Comparison of ENCODE assay signal across 2 cellular contexts in the genomic region with DNA sequence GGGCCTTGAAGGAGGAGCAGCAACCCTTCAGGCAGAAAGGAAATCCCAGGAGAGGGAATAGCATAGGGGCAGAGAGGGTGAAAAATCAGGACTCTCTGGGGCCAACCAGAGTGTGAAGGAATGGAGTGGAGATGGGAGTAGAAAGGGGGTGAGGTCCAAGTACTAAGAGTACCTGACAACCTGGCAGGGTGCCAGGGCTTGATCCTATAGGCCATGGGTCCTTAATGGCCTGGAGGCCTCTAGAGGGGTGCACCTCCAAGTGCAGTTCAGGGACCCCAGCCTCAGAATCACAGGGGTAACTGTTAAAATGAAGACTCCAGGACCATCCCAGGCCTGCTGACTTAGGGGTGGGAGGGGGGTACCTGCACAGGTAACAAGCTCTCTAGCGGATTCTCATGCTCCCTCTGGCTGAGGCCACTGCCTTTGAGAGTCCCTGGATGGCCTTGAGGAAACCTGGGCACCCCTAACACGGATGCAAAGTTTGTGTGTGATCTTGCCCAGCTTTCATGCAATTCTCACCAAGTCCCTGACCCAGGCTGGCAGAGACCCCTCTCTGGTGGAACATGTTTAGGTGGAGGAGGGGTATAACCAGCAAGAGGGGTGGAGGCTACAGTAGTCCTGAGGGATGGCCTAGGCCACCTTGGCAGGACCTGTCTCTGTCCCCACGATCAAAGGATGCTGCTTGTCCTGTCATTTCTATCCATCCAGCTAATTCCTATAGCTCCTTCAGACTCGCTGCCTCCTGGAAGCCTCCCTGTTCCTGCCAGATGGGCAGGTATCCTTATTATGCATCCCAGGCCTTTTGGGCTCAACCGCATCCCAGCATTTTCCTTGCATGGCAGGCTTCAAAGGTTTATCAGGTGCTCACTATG.
A peak's percentile ranks its signal among the peaks of the same experiment; 100 is the strongest.
TF ChIP-seq lines count a peak whose summit lies in the region.

No MANE protein-coding gene starts in this region.

TF ChIP-seq in GM12878, 131 proteins besides CTCF, POLR2A, EP300 and RAD21:
- TF ChIP-seq WRNIP1 (IDR thresholded peaks at IDR 0.05; ENCODE audit: borderline replicate concordance, low read depth, low read length) (no peak), HDGF (IDR thresholded peaks at IDR 0.05) (no peak), STAT3 (IDR thresholded peaks at IDR 0.05; ENCODE audit: low read depth, low read length) (no peak), RBBP5 (conservative IDR thresholded peaks at IDR 0.05) (no peak), POLR2AphosphoS2 (IDR thresholded peaks at IDR 0.05; ENCODE audit: low read depth, low read length) (no peak), NR2F1 (conservative IDR thresholded peaks at IDR 0.05) (no peak), SRF (IDR thresholded peaks at IDR 0.05; ENCODE audit: low read depth in 2 of 2, low read length in 2 of 2) (no peak)
- TF ChIP-seq, protein P1, sequence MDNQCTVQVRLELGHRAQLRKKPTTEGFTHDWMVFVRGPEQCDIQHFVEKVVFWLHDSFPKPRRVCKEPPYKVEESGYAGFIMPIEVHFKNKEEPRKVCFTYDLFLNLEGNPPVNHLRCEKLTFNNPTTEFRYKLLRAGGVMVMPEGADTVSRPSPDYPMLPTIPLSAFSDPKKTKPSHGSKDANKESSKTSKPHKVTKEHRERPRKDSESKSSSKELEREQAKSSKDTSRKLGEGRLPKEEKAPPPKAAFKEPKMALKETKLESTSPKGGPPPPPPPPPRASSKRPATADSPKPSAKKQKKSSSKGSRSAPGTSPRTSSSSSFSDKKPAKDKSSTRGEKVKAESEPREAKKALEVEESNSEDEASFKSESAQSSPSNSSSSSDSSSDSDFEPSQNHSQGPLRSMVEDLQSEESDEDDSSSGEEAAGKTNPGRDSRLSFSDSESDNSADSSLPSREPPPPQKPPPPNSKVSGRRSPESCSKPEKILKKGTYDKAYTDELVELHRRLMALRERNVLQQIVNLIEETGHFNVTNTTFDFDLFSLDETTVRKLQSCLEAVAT (IDR thresholded peaks at IDR 0.05) = no peak
- TF ChIP-seq, protein P2, sequence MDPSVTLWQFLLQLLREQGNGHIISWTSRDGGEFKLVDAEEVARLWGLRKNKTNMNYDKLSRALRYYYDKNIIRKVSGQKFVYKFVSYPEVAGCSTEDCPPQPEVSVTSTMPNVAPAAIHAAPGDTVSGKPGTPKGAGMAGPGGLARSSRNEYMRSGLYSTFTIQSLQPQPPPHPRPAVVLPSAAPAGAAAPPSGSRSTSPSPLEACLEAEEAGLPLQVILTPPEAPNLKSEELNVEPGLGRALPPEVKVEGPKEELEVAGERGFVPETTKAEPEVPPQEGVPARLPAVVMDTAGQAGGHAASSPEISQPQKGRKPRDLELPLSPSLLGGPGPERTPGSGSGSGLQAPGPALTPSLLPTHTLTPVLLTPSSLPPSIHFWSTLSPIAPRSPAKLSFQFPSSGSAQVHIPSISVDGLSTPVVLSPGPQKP (IDR thresholded peaks at IDR 0.05; ENCODE audit: low read depth, low read length) = no peak

TF ChIP-seq in HepG2, 621 proteins besides CTCF, POLR2A, EP300 and RAD21:
- TF ChIP-seq LCORL (IDR thresholded peaks at IDR 0.05) (peak; percentile 62; the same call in 1 of the 2 replicates), LCORL (CRISPR knock-in tag; IDR thresholded peaks at IDR 0.05) (no peak), NR2C2 (CRISPR knock-in tag; IDR thresholded peaks at IDR 0.05; ENCODE audit: borderline replicate concordance) (no peak)
